ENCODE assay signal across 22 cellular contexts in the genomic region with DNA sequence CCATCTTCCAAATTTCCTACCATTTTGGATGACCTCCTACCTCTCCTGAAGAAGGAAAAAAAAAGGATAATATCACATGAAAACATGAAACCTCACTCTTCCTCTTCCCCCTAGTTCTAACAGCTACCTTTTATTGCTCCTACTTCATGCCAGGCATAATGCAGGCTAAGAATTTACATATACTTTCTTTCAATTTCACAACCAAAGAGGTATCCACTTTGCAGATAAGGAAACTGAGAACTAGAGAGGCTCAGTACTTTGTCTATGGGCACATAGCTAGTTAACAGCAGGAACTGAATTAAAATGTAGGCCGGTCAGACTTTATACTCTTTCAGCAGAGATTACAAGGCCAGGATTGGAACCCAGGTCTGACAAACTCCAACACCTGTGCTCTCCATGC. TPM values are rescaled to one million over a fixed set of nuclear protein-coding genes. Genes with fewer than 3 reads are reported as not detected.
DNase-seq lines count a peak whose midpoint lies in the region; ATAC-seq and TF ChIP-seq lines count a peak whose summit lies in the region.
"Had no signal": no experiment of that assay in that cellular context is flagged by ENCODE, and none has a peak within 500 bp of the region (broad histone marks: within the 10 kb centered on the region; RNA-seq: fewer than 3 reads in every experiment).

No MANE protein-coding gene starts in this region.

- no peaks in the 10 kb centered on the region for H3K27me3 Mint-ChIP-seq in T-helper 17 cell
- H3K27me3 Mint-ChIP-seq: CD4-positive, alpha-beta T cell had no signal

- no peaks in the 10 kb centered on the region for H3K9me2 ChIP-seq in MM.1S (replicated peaks; ENCODE audit: insufficient read depth, low read length)

- intact Hi-C loops in mammary epithelial cell (cut with micrococcal nuclease) = no loop called here

- H3K9me3 ChIP-seq in MM.1S (replicated peaks; ENCODE audit: insufficient read depth, low read length) (no peaks in the 10 kb centered on the region), T-helper 17 cell (ENCODE audit: control insufficient read depth, low read length, poor library complexity, severe bottlenecking) (no peaks in the 10 kb centered on the region), mammary epithelial cell (replicated peaks; ENCODE audit: insufficient read depth, low read length) (no peaks in the 10 kb centered on the region), WERI-Rb-1 (ENCODE audit: severe bottlenecking) (no peaks in the 10 kb centered on the region)
- H3K9me3 ChIP-seq: A549, BE2C, HAP-1 had no signal

- CTCF ChIA-PET in mammary epithelial cell (lab: Charles Lee; ENCODE audit: low non-redundant PET) = no interaction called here

- no peaks in the 10 kb centered on the region for H3K4me1 Mint-ChIP-seq in T-helper 17 cell
- H3K4me1 Mint-ChIP-seq: CD14-positive monocyte; CD8-positive, alpha-beta memory T cell had no signal

- no peaks in the 10 kb centered on the region for H3F3A ChIP-seq in MM.1S (ENCODE audit: insufficient read depth, low read length)

- H2AFZ ChIP-seq in MM.1S (ENCODE audit: low read length) (no peak overlapping the region), mammary epithelial cell (ENCODE audit: low read depth, low read length) (no peak overlapping the region)

- no peaks in the 10 kb centered on the region for H3K36me3 Mint-ChIP-seq in T-helper 17 cell (ENCODE audit: low read depth)

- H3K9ac ChIP-seq in MM.1S (ENCODE audit: low read length) = no peak overlapping the region
- H3K9ac ChIP-seq in mammary epithelial cell (ENCODE audit: insufficient read depth, low read length) = no peak overlapping the region
- H3K9ac ChIP-seq: BLaER1 treated with 17β-estradiol and CSF1 and Interleukin-3, amounts not matched to agents 10 nM and 100 nM had no signal

- TF ChIP-seq CTCF in GM12865 (IDR thresholded peaks at IDR 0.05; ENCODE audit: insufficient read depth, low read depth, low read length, missing control alignments) (no peak), MM.1S (IDR thresholded peaks at IDR 0.05; ENCODE audit: low read length) (no peak), mammary epithelial cell (conservative IDR thresholded peaks at IDR 0.05 in 1 of 2, IDR thresholded peaks at IDR 0.05 in 1 of 2; ENCODE audit: extremely low read depth in 1 of 2, insufficient read depth in 1 of 2, low read depth in 1 of 2, low read length in 2 of 2) (no peak), WERI-Rb-1 (IDR thresholded peaks at IDR 0.05; ENCODE audit: low read depth, low read length) (no peak)

- H3K4me3 ChIP-seq in GM12865 (ENCODE audit: low read depth, low read length) = no peak overlapping the region
- no peak overlapping the region for H3K4me3 ChIP-seq in MM.1S (ENCODE audit: low read length)
- no peak overlapping the region for H3K4me3 ChIP-seq in mammary epithelial cell (replicated peaks in 1 of 3; ENCODE audit: insufficient read depth in 1 of 3, low read depth in 2 of 3, low read length in 3 of 3)
- no peak overlapping the region for H3K4me3 ChIP-seq in WERI-Rb-1 (ENCODE audit: low read depth, low read length)
- H3K4me3 ChIP-seq: A549; BLaER1 treated with 17β-estradiol and CSF1 and Interleukin-3, amounts not matched to agents 10 nM and 100 nM; GM12878; HAP-1 had no signal

- H3K27ac Mint-ChIP-seq in T-helper 17 cell = peak overlapping the region; percentile 8
- H3K27ac Mint-ChIP-seq: CD14-positive monocyte; CD4-positive, alpha-beta T cell; HFFc6 had no signal

- H3K4me2 ChIP-seq in MM.1S (ENCODE audit: low read depth, low read length) = no peak overlapping the region
- no peak overlapping the region for H3K4me2 ChIP-seq in mammary epithelial cell (ENCODE audit: insufficient read depth, low read depth, low read length)
- H3K4me2 ChIP-seq: A549; BLaER1 treated with 17β-estradiol and CSF1 and Interleukin-3, amounts not matched to agents 10 nM and 100 nM had no signal

- H4K20me1 ChIP-seq in MM.1S (ENCODE audit: insufficient read depth, low read length) (no peaks in the 10 kb centered on the region), mammary epithelial cell (ENCODE audit: insufficient read depth, low read length) (no peaks in the 10 kb centered on the region)

- H3K27me3 ChIP-seq in MM.1S (replicated peaks; ENCODE audit: insufficient read depth, low read length) (no peaks in the 10 kb centered on the region), mammary epithelial cell (ENCODE audit: insufficient read depth, low read length) (no peaks in the 10 kb centered on the region), WERI-Rb-1 (ENCODE audit: insufficient read depth, low read depth, severe bottlenecking) (no peaks in the 10 kb centered on the region)
- H3K27me3 ChIP-seq: BE2C had no signal

- ATAC-seq in GM19455 (IDR thresholded peaks at IDR 0.05; ENCODE audit: unreplicated experiment) = peak; percentile 63
- ATAC-seq in T-helper 17 cell = no peak
- ATAC-seq: A549, GM12878 had no signal

- DNase-seq in GM12865 (ENCODE audit: low read depth) (peak; percentile 2), MM.1S (no peak), T-helper 17 cell (no peak), amygdala (lab: John Stamatoyannopoulos, UW) (no peak), mammary epithelial cell (no peak), WERI-Rb-1 (no peak), NCI-H2107 treated with DMSO at 0.1 percent for 48 hours (lab: John Stamatoyannopoulos, UW; ENCODE audit: unreplicated experiment) (no peak)
- DNase-seq: 8988T; ACHN; AML-193; BE2C; CD4-positive, alpha-beta T cell; CD8-positive, alpha-beta memory T cell; DND-41; GOT3; HFFc6 had no signal

- 83% methylated on average over 1 of the region's 1 CpG for WGBS in mammary epithelial cell (ENCODE audit: low coverage, missing lambda C conversion rate)

- in situ Hi-C loops in mammary epithelial cell (cut with MboI; ENCODE audit: low sequenced_read_pairs in 2 of 2) = no loop called here

- H3K27ac ChIP-seq in MM.1S (ENCODE audit: low read length) (peak overlapping the region; percentile 1; the same call in 1 of the 2 replicates), mammary epithelial cell (ENCODE audit: insufficient read depth, low read depth, low read length) (no peak overlapping the region), WERI-Rb-1 (no peak overlapping the region)
- H3K27ac ChIP-seq: A549; BLaER1 treated with 17β-estradiol and CSF1 and Interleukin-3, amounts not matched to agents 10 nM and 100 nM had no signal

- H3K79me2 ChIP-seq in MM.1S (ENCODE audit: low read length) = no peaks in the 10 kb centered on the region
- no peaks in the 10 kb centered on the region for H3K79me2 ChIP-seq in mammary epithelial cell (ENCODE audit: insufficient read depth, low read length)

- no TSS peak for BruUV-seq in mammary epithelial cell (replicated peaks; lab: Mats Ljungman, UMichigan)

- H3K4me1 ChIP-seq in MM.1S (ENCODE audit: low read length) (0 out of 2 replicates have a peak, but pooled peaks cover 7% of the 10 kb centered on the region), mammary epithelial cell (ENCODE audit: insufficient read depth, low read length) (no peaks in the 10 kb centered on the region)
- H3K4me1 ChIP-seq: BE2C, HAP-1 had no signal

- no peak overlapping the region for H3K4me3 Mint-ChIP-seq in T-helper 17 cell
- H3K4me3 Mint-ChIP-seq: CD14-positive monocyte; CD4-positive, alpha-beta T cell; CD8-positive, alpha-beta memory T cell; HFFc6 had no signal

- dilution Hi-C loops in mammary epithelial cell (cut with HindIII; ENCODE audit: low sequenced_read_pairs) = no loop called here

- H3K36me3 ChIP-seq in MM.1S (replicated peaks; ENCODE audit: insufficient read depth, low read length) (no peaks in the 10 kb centered on the region), mammary epithelial cell (ENCODE audit: insufficient read depth, low read length) (no peaks in the 10 kb centered on the region), WERI-Rb-1 (peaks cover 8% of the 10 kb centered on the region)
- H3K36me3 ChIP-seq: BE2C had no signal

RNA-seq across cellular contexts. Expression of a gene that starts 34.4 kb away (rescaled TPM):
- total RNA-seq in T-helper 17 cell (10 to 100 TPM in 1 of 2 donors, under 1 TPM in 1; 0.07 to 11.9 TPM), mammary epithelial cell (not detected)
- not detected for polyA plus RNA-seq in mammary epithelial cell
- polyA minus RNA-seq in mammary epithelial cell = not detected
- total RNA-seq: CD4-positive, alpha-beta T cell; CD8-positive, alpha-beta memory T cell; GM12878; HFFc6 had no signal
- polyA plus RNA-seq: A549; CD8-positive, alpha-beta memory T cell; GM12878 had no signal
